In genomic region chr7:155858521-155859061, GRCh38 we compare ENCODE assay signal across 1 cellular context.
A peak's percentile ranks its signal among the peaks of the same experiment; 100 is the strongest.
TF ChIP-seq lines count a peak whose summit lies in the region.

No MANE protein-coding gene starts in this region.

TF ChIP-seq in GM12878, 131 proteins besides CTCF, POLR2A, EP300 and RAD21:
- TF ChIP-seq CEBPZ (IDR thresholded peaks at IDR 0.05; ENCODE audit: low read depth, low read length): no peak
- TF ChIP-seq, protein P1, sequence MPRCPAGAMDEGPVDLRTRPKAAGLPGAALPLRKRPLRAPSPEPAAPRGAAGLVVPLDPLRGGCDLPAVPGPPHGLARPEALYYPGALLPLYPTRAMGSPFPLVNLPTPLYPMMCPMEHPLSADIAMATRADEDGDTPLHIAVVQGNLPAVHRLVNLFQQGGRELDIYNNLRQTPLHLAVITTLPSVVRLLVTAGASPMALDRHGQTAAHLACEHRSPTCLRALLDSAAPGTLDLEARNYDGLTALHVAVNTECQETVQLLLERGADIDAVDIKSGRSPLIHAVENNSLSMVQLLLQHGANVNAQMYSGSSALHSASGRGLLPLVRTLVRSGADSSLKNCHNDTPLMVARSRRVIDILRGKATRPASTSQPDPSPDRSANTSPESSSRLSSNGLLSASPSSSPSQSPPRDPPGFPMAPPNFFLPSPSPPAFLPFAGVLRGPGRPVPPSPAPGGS (IDR thresholded peaks at IDR 0.05; ENCODE audit: borderline replicate concordance, insufficient read depth, low read depth, low read length, poor library complexity, severe bottlenecking): peak; percentile 94
- TF ChIP-seq EGR1 (IDR thresholded peaks at IDR 0.05; ENCODE audit: borderline replicate concordance in 1 of 2, low read depth in 2 of 2, low read length in 2 of 2): no peak
- no peak for TF ChIP-seq IKZF1 (conservative IDR thresholded peaks at IDR 0.05)
- no peak for TF ChIP-seq HDAC2 (IDR thresholded peaks at IDR 0.05)
- TF ChIP-seq, protein P2, sequence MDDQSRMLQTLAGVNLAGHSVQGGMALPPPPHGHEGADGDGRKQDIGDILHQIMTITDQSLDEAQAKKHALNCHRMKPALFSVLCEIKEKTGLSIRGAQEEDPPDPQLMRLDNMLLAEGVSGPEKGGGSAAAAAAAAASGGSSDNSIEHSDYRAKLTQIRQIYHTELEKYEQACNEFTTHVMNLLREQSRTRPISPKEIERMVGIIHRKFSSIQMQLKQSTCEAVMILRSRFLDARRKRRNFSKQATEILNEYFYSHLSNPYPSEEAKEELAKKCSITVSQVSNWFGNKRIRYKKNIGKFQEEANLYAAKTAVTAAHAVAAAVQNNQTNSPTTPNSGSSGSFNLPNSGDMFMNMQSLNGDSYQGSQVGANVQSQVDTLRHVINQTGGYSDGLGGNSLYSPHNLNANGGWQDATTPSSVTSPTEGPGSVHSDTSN (IDR thresholded peaks at IDR 0.05; ENCODE audit: insufficient replicate concordance, low read depth, low read length): peak; percentile 16
- TF ChIP-seq, protein P3, sequence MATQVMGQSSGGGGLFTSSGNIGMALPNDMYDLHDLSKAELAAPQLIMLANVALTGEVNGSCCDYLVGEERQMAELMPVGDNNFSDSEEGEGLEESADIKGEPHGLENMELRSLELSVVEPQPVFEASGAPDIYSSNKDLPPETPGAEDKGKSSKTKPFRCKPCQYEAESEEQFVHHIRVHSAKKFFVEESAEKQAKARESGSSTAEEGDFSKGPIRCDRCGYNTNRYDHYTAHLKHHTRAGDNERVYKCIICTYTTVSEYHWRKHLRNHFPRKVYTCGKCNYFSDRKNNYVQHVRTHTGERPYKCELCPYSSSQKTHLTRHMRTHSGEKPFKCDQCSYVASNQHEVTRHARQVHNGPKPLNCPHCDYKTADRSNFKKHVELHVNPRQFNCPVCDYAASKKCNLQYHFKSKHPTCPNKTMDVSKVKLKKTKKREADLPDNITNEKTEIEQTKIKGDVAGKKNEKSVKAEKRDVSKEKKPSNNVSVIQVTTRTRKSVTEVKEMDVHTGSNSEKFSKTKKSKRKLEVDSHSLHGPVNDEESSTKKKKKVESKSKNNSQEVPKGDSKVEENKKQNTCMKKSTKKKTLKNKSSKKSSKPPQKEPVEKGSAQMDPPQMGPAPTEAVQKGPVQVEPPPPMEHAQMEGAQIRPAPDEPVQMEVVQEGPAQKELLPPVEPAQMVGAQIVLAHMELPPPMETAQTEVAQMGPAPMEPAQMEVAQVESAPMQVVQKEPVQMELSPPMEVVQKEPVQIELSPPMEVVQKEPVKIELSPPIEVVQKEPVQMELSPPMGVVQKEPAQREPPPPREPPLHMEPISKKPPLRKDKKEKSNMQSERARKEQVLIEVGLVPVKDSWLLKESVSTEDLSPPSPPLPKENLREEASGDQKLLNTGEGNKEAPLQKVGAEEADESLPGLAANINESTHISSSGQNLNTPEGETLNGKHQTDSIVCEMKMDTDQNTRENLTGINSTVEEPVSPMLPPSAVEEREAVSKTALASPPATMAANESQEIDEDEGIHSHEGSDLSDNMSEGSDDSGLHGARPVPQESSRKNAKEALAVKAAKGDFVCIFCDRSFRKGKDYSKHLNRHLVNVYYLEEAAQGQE (IDR thresholded peaks at IDR 0.05; ENCODE audit: low read depth, low read length): no peak
- no peak for TF ChIP-seq SP1 (IDR thresholded peaks at IDR 0.05; ENCODE audit: low read depth, low read length)
- TF ChIP-seq YY1 (IDR thresholded peaks at IDR 0.05; ENCODE audit: low read depth, low read length): no peak
- TF ChIP-seq, protein P4, sequence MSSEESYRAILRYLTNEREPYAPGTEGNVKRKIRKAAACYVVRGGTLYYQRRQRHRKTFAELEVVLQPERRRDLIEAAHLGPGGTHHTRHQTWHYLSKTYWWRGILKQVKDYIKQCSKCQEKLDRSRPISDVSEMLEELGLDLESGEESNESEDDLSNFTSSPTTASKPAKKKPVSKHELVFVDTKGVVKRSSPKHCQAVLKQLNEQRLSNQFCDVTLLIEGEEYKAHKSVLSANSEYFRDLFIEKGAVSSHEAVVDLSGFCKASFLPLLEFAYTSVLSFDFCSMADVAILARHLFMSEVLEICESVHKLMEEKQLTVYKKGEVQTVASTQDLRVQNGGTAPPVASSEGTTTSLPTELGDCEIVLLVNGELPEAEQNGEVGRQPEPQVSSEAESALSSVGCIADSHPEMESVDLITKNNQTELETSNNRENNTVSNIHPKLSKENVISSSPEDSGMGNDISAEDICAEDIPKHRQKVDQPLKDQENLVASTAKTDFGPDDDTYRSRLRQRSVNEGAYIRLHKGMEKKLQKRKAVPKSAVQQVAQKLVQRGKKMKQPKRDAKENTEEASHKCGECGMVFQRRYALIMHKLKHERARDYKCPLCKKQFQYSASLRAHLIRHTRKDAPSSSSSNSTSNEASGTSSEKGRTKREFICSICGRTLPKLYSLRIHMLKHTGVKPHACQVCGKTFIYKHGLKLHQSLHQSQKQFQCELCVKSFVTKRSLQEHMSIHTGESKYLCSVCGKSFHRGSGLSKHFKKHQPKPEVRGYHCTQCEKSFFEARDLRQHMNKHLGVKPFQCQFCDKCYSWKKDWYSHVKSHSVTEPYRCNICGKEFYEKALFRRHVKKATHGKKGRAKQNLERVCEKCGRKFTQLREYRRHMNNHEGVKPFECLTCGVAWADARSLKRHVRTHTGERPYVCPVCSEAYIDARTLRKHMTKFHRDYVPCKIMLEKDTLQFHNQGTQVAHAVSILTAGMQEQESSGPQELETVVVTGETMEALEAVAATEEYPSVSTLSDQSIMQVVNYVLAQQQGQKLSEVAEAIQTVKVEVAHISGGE (CRISPR knock-in tag; IDR thresholded peaks at IDR 0.05): no peak
- TF ChIP-seq TCF3 (IDR thresholded peaks at IDR 0.05; ENCODE audit: borderline replicate concordance, insufficient read depth, low read depth, low read length): 0 out of 2 replicates have a peak, but pooled peaks have one; percentile 48
- TF ChIP-seq, protein P5, sequence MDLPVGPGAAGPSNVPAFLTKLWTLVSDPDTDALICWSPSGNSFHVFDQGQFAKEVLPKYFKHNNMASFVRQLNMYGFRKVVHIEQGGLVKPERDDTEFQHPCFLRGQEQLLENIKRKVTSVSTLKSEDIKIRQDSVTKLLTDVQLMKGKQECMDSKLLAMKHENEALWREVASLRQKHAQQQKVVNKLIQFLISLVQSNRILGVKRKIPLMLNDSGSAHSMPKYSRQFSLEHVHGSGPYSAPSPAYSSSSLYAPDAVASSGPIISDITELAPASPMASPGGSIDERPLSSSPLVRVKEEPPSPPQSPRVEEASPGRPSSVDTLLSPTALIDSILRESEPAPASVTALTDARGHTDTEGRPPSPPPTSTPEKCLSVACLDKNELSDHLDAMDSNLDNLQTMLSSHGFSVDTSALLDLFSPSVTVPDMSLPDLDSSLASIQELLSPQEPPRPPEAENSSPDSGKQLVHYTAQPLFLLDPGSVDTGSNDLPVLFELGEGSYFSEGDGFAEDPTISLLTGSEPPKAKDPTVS (IDR thresholded peaks at IDR 0.05; ENCODE audit: low read depth, low read length): no peak
